In the genomic region with DNA sequence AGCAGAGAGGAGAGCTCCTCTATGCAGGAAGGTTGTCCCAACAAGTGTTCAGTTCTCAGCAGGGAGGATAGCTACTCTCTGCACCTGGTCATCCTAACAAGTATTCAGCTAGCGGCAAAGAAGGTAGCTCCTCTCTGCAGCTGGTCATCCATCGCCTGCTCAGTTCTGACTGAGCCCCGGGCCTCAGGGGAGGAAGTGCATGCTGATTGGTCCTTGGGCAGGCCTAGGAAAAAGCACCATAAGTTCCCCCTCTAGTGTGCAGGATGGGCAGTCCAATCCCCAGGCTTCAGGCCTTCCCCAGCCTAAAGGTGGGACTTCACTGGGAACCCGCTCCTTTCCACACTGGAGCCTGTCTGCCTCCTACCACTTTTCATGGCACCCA, we compare ENCODE assay signal across 14 cellular contexts. TPM values are rescaled to one million over a fixed set of nuclear protein-coding genes. Genes with fewer than 3 reads are reported as not detected.
A peak's percentile ranks its signal among the peaks of the same experiment; 100 is the strongest.
DNase-seq lines count a peak whose midpoint lies in the region; ATAC-seq, FAIRE-seq and TF ChIP-seq lines count a peak whose summit lies in the region.
"Had no signal": no experiment of that assay in that cellular context is flagged by ENCODE, and none has a peak within 500 bp of the region (broad histone marks: within the 10 kb centered on the region; RNA-seq: fewer than 3 reads in every experiment).

No MANE protein-coding gene starts in this region.

- no peak for TF ChIP-seq RAD21 in K562 (CRISPR knock-in tag; conservative IDR thresholded peaks at IDR 0.05 in 1 of 2, IDR thresholded peaks at IDR 0.05 in 1 of 2)

- H3K27ac ChIP-seq in CD8-positive, alpha-beta memory T cell (ENCODE audit: low read depth, low read length): no peak overlapping the region
- no peak overlapping the region for H3K27ac ChIP-seq in K562 (ENCODE audit: extremely low read depth, low read depth, low read length)
- H3K27ac ChIP-seq: pancreas had no signal

- intact Hi-C loops in K562 (cut with micrococcal nuclease): no loop called here
- intact Hi-C loops in activated T-helper 1 cell treated with anti-CD3 and anti-CD28 coated beads, Interleukin-12 subunit alpha, Interleukin-12 subunit beta, Interleukin-2, Interleukin-4 antibody, amounts not matched to agents 30 ng/mL and 10 ng/mL and 1 ng/mL, durations not matched to agents 14 hours and 24 hours and 36 hours (cut with micrococcal nuclease): no loop called here

- DNase-seq in CD8-positive, alpha-beta memory T cell: no peak
- peak in 1 of 4 experiments; percentile 42 for DNase-seq in K562 (ENCODE audit: extremely low read depth in 1 of 4, low spot score in 3 of 4)
- no peak for DNase-seq in medulla oblongata (ENCODE audit: extremely low spot score)
- no peak for DNase-seq in NCI-H187 (lab: John Stamatoyannopoulos, UW)
- DNase-seq in activated T-helper 1 cell treated with anti-CD3 and anti-CD28 coated beads, Interleukin-12 subunit alpha, Interleukin-12 subunit beta, Interleukin-2, Interleukin-4 antibody, amounts not matched to agents 30 ng/mL and 10 ng/mL and 1 ng/mL, durations not matched to agents 14 hours and 24 hours and 36 hours (ENCODE audit: low spot score): no peak
- DNase-seq in cerebellum (ENCODE audit: low spot score): no peak
- DNase-seq: activated CD4-positive, CD25-positive, alpha-beta regulatory T cell treated with anti-CD3 and anti-CD28 coated beads, Interleukin-2, amount 50 U/mL, for 72 hours; activated gamma-delta T cell treated with Interleukin-2 at 50 U/mL for 16 hours; mammary epithelial cell; NCI-H1436; NCI-H748 treated with DMSO at 0.1 percent for 48 hours had no signal

- H4K20me1 ChIP-seq in K562 (replicated peaks; ENCODE audit: control insufficient read depth, insufficient read depth, low read length): no peaks in the 10 kb centered on the region

- no TSS peak for BruUV-seq in K562 (replicated peaks; lab: Mats Ljungman, UMichigan)

- no peak overlapping the region for H3K9ac ChIP-seq in K562 (ENCODE audit: insufficient read depth in 1 of 2, low read depth in 2 of 2, low read length in 2 of 2)

- H3K4me1 ChIP-seq in CD8-positive, alpha-beta memory T cell (ENCODE audit: insufficient read depth, low read length): peaks cover 39% of the 10 kb centered on the region
- H3K4me1 ChIP-seq in K562 (replicated peaks in 1 of 2; ENCODE audit: control insufficient read depth in 2 of 2, insufficient read depth in 2 of 2, low read length in 2 of 2): peaks cover 10 to 19% of the 10 kb centered on the region in 2 experiments

- peak in 1 of 3 experiments; percentile 6; a peak in 1 of 6 replicates for TF ChIP-seq CTCF in K562 (IDR thresholded peaks at IDR 0.05 in 2 of 3, conservative IDR thresholded peaks at IDR 0.05 in 1 of 3; ENCODE audit: insufficient read depth in 2 of 3, low read depth in 1 of 3, low read length in 3 of 3)

- H3K36me3 ChIP-seq in CD8-positive, alpha-beta memory T cell (ENCODE audit: insufficient read depth, low read length): no peaks in the 10 kb centered on the region
- peaks cover 15% of the 10 kb centered on the region; the same call in 2 of the 3 replicates for H3K36me3 ChIP-seq in K562 (ENCODE audit: control insufficient read depth, insufficient read depth, low read length)
- H3K36me3 ChIP-seq: pancreas had no signal

- FAIRE-seq in K562 (lab: Jason Lieb, UNC): no peak
- FAIRE-seq: pancreas had no signal

- H3K4me3 Mint-ChIP-seq in CD8-positive, alpha-beta memory T cell: peak overlapping the region in 1 of 7 donors; percentile 35
- H3K4me3 Mint-ChIP-seq in activated T-helper 1 cell treated with anti-CD3 and anti-CD28 coated beads, Interleukin-12 subunit alpha, Interleukin-12 subunit beta, Interleukin-2, Interleukin-4 antibody, amounts not matched to agents 30 ng/mL and 10 ng/mL and 1 ng/mL, durations not matched to agents 14 hours and 24 hours and 36 hours: no peak overlapping the region

- no peak for TF ChIP-seq POLR2A in K562 (conservative IDR thresholded peaks at IDR 0.05)

- peaks cover 36% of the 10 kb centered on the region for H3K79me2 ChIP-seq in K562 (ENCODE audit: control insufficient read depth, insufficient read depth, low read length)

- H3K27ac Mint-ChIP-seq in CD8-positive, alpha-beta memory T cell: peak overlapping the region in 5 of 8 donors; percentile 45 to 84 (median 57)
- no peak overlapping the region for H3K27ac Mint-ChIP-seq in activated T-helper 1 cell treated with anti-CD3 and anti-CD28 coated beads, Interleukin-12 subunit alpha, Interleukin-12 subunit beta, Interleukin-2, Interleukin-4 antibody, amounts not matched to agents 30 ng/mL and 10 ng/mL and 1 ng/mL, durations not matched to agents 14 hours and 24 hours and 36 hours

- peak; percentile 24 for ATAC-seq in GM18867 (IDR thresholded peaks at IDR 0.05; ENCODE audit: unreplicated experiment)
- peak; percentile 24 for ATAC-seq in HG02678 (IDR thresholded peaks at IDR 0.05; ENCODE audit: unreplicated experiment)
- no peak for ATAC-seq in K562
- ATAC-seq: pancreas had no signal

- WGBS in K562 (ENCODE audit: insufficient coverage, low coverage, missing lambda C conversion rate): 67% methylated on average over 3 of the region's 4 CpGs

- H3K27me3 Mint-ChIP-seq in CD8-positive, alpha-beta memory T cell: peaks cover 0 to 5% of the 10 kb centered on the region in 2 donors
- no peaks in the 10 kb centered on the region for H3K27me3 Mint-ChIP-seq in activated T-helper 1 cell treated with anti-CD3 and anti-CD28 coated beads, Interleukin-12 subunit alpha, Interleukin-12 subunit beta, Interleukin-2, Interleukin-4 antibody, amounts not matched to agents 30 ng/mL and 10 ng/mL and 1 ng/mL, durations not matched to agents 14 hours and 24 hours and 36 hours (ENCODE audit: insufficient read depth)

- CTCF ChIA-PET in CD8-positive, alpha-beta memory T cell (lab: Charles Lee): interaction anchor here (6.9 kb wide), 1 partner anchor 38 kb away, joined by 40 read pairs; no protein-coding TSS in a partner anchor
- CTCF ChIA-PET in K562 (lab: Yijun Ruan, JAX; ENCODE audit: low intra/inter-chr PET ratio): no interaction called here

- peaks cover 44 to 65% (median 45%) of the 10 kb centered on the region in 3 donors for H3K4me1 Mint-ChIP-seq in CD8-positive, alpha-beta memory T cell
- peaks cover 31% of the 10 kb centered on the region for H3K4me1 Mint-ChIP-seq in activated T-helper 1 cell treated with anti-CD3 and anti-CD28 coated beads, Interleukin-12 subunit alpha, Interleukin-12 subunit beta, Interleukin-2, Interleukin-4 antibody, amounts not matched to agents 30 ng/mL and 10 ng/mL and 1 ng/mL, durations not matched to agents 14 hours and 24 hours and 36 hours (ENCODE audit: low read depth)

- H3K4me2 ChIP-seq in K562 (ENCODE audit: insufficient read depth, low read length): no peak overlapping the region

- in situ Hi-C loops in K562 (cut with MboI): no loop called here

- H3K36me3 Mint-ChIP-seq in CD8-positive, alpha-beta memory T cell: peaks cover 0 to 23% (median 1%) of the 10 kb centered on the region in 3 donors
- H3K36me3 Mint-ChIP-seq in activated T-helper 1 cell treated with anti-CD3 and anti-CD28 coated beads, Interleukin-12 subunit alpha, Interleukin-12 subunit beta, Interleukin-2, Interleukin-4 antibody, amounts not matched to agents 30 ng/mL and 10 ng/mL and 1 ng/mL, durations not matched to agents 14 hours and 24 hours and 36 hours (ENCODE audit: low read depth): peaks cover 16% of the 10 kb centered on the region

- H2AFZ ChIP-seq in K562 (ENCODE audit: low read depth, low read length): no peak overlapping the region

- H3K4me3 ChIP-seq in CD8-positive, alpha-beta memory T cell (ENCODE audit: low read length): no peak overlapping the region
- no peak overlapping the region for H3K4me3 ChIP-seq in K562
- H3K4me3 ChIP-seq: pancreas had no signal

- POLR2A ChIA-PET in CD8-positive, alpha-beta memory T cell (lab: Charles Lee): no interaction called here
- POLR2A ChIA-PET in K562 (lab: Yijun Ruan, JAX): interaction anchor here (1.0 kb wide), 1 partner anchor 18 kb away, joined by 4 read pairs; no protein-coding TSS in a partner anchor

- no peak for TF ChIP-seq EP300 in K562 (IDR thresholded peaks at IDR 0.05; ENCODE audit: low read length)

- no peaks in the 10 kb centered on the region for H3K27me3 ChIP-seq in CD8-positive, alpha-beta memory T cell (ENCODE audit: insufficient read depth, low read length, poor library complexity, severe bottlenecking)
- no peaks in the 10 kb centered on the region for H3K27me3 ChIP-seq in K562 (ENCODE audit: control insufficient read depth in 2 of 2, insufficient read depth in 2 of 2, low read length in 2 of 2)
- H3K27me3 ChIP-seq: pancreas had no signal

- H3K9me1 ChIP-seq in K562 (ENCODE audit: control insufficient read depth, insufficient read depth, low read length): no peaks in the 10 kb centered on the region

- H3K9me3 ChIP-seq in CD8-positive, alpha-beta memory T cell (ENCODE audit: low read length): no peaks in the 10 kb centered on the region
- H3K9me3 ChIP-seq in K562 (replicated peaks; ENCODE audit: control insufficient read depth, insufficient read depth, low read depth, low read length): no peaks in the 10 kb centered on the region; the same call in 1 of the 2 replicates
- H3K9me3 ChIP-seq: pancreas had no signal

- no peaks in the 10 kb centered on the region for H3K9me3 Mint-ChIP-seq in CD8-positive, alpha-beta memory T cell
- no peaks in the 10 kb centered on the region for H3K9me3 Mint-ChIP-seq in activated T-helper 1 cell treated with anti-CD3 and anti-CD28 coated beads, Interleukin-12 subunit alpha, Interleukin-12 subunit beta, Interleukin-2, Interleukin-4 antibody, amounts not matched to agents 30 ng/mL and 10 ng/mL and 1 ng/mL, durations not matched to agents 14 hours and 24 hours and 36 hours

RNA-seq across cellular contexts. Expression of a gene that starts 4.4 kb away (rescaled TPM):
- total RNA-seq in CD8-positive, alpha-beta memory T cell: 10 to 100 TPM; 46.6 to 54.3 TPM
- polyA plus RNA-seq in CD8-positive, alpha-beta memory T cell: 42.7 TPM
- total RNA-seq in K562 (2011; cell fraction: chromatin; rRNA removed; ENCODE audit: low replicate concordance): 29.9 and 116 TPM in 2 replicates
- 13.0 and 18.2 TPM in 2 replicates for total RNA-seq in K562 (2011; cell fraction: nucleolus; rRNA removed)
- total RNA-seq in K562 (2011; cell fraction: nucleoplasm; rRNA removed): 39.8 and 74.2 TPM in 2 replicates
- total RNA-seq in K562 (2014; rRNA removed): 19.6 and 26.4 TPM in 2 replicates
- 44.2 and 54.8 TPM in 2 replicates for total RNA-seq in K562 (2014; rRNA removed; fragmentation: Illumina TruSeq; extraction: Trizol)
- total RNA-seq in K562 (2015; rRNA removed; fragmentation: Illumina TruSeq; extraction: Trizol): 39.9 TPM in 2 replicates
- 19.4 and 19.9 TPM in 2 replicates for total RNA-seq in K562 (2021)
- 12.0 and 16.4 TPM in 2 replicates for polyA plus RNA-seq in K562 (2011; rRNA removed)
- 2.0 and 5.6 TPM in 2 replicates for polyA plus RNA-seq in K562 (2011; cell fraction: cytosol; rRNA removed)
- polyA plus RNA-seq in K562 (2011; cell fraction: nucleus; rRNA removed): 29.6 and 42.8 TPM in 2 replicates
- polyA plus RNA-seq in K562 (2012): 12.5 and 13.1 TPM in 2 replicates
- 13.1 and 14.3 TPM in 2 replicates for polyA plus RNA-seq in K562 (2014; fragmentation: Illumina TruSeq; extraction: Trizol)
- 1 to 10 TPM; 6.8 to 9.1 TPM for polyA plus RNA-seq in K562 (2014; fragmentation: Nextera tagmentation; extraction: Ambion mirVana)
- 11.8 and 12.4 TPM in 2 replicates for polyA plus RNA-seq in K562 (2014; rRNA removed)
- 95.7 and 99.2 TPM in 2 replicates for polyA minus RNA-seq in K562 (2011; rRNA and poly(A)+ RNA removed)
- polyA minus RNA-seq in K562 (2011; cell fraction: cytosol; rRNA and poly(A)+ RNA removed): 10.4 and 10.5 TPM in 2 replicates
- 37.0 and 64.0 TPM in 2 replicates for polyA minus RNA-seq in K562 (2011; cell fraction: nucleus; rRNA and poly(A)+ RNA removed)
- 53.0 and 53.3 TPM in 2 replicates for total RNA-seq in activated T-helper 1 cell treated with anti-CD3 and anti-CD28 coated beads, Interleukin-12 subunit alpha, Interleukin-12 subunit beta, Interleukin-2, Interleukin-4 antibody, amounts not matched to agents 30 ng/mL and 10 ng/mL and 1 ng/mL, durations not matched to agents 14 hours and 24 hours and 36 hours
- total RNA-seq in cerebellum: 107 TPM
